8 cellular contexts compared by ENCODE assay signal in genomic region chr2:202910687-202911086, GRCh38. TPM values are rescaled to one million over a fixed set of nuclear protein-coding genes. Genes with fewer than 3 reads are reported as not detected.
A peak's percentile ranks its signal among the peaks of the same experiment; 100 is the strongest.
DNase-seq lines count a peak whose midpoint lies in the region; ATAC-seq, FAIRE-seq and TF ChIP-seq lines count a peak whose summit lies in the region.

No MANE protein-coding gene starts in this region.

- H3K9me3 Mint-ChIP-seq in progenitor cell of endocrine pancreas (ENCODE audit: low read depth): peaks cover under 1% of the 10 kb centered on the region

- no peaks in the 10 kb centered on the region for H3K9me3 ChIP-seq in PC-3 (ENCODE audit: low read length)

- FAIRE-seq in frontal cortex (lab: Jason Lieb, UNC): no peak

- H3K36me3 Mint-ChIP-seq in progenitor cell of endocrine pancreas (ENCODE audit: insufficient read depth): peaks cover 5% of the 10 kb centered on the region

- H3K4me1 ChIP-seq in PC-3 (ENCODE audit: insufficient read depth, low read length): peaks cover 12% of the 10 kb centered on the region; the same call in 1 of the 2 replicates

- peak overlapping the region; percentile 100 for H3K4me3 Mint-ChIP-seq in progenitor cell of endocrine pancreas (ENCODE audit: low read depth)

- H2AFZ ChIP-seq in PC-3 (ENCODE audit: low read length): no peak overlapping the region

- CTCF ChIA-PET in PC-3 (lab: Charles Lee): interaction anchor here (0.5 kb wide), 2 partner anchors 116 to 484 kb away, joined by 7 to 8 read pairs; no protein-coding TSS in a partner anchor

- H3K4me2 ChIP-seq in PC-3 (ENCODE audit: low read length): peak overlapping the region; percentile 92

- DNase-seq in PC-3: no peak
- DNase-seq in epithelial cell of proximal tubule (ENCODE audit: low read depth): no peak
- DNase-seq in progenitor cell of endocrine pancreas (ENCODE audit: low spot score, unreplicated experiment): no peak
- DNase-seq in frontal cortex (ENCODE audit: low spot score in 2 of 2): no peak
- no peak for DNase-seq in NCI-H1930 (lab: John Stamatoyannopoulos, UW)
- DNase-seq in 8988T: no peak

- H3K4me1 Mint-ChIP-seq in progenitor cell of endocrine pancreas (ENCODE audit: low read depth): peaks cover 16% of the 10 kb centered on the region

- H3K79me2 ChIP-seq in PC-3 (ENCODE audit: low read length): peaks cover 51% of the 10 kb centered on the region

- H4K20me1 ChIP-seq in PC-3 (ENCODE audit: low read length): no peaks in the 10 kb centered on the region

- TF ChIP-seq CTCF in PC-3 (conservative IDR thresholded peaks at IDR 0.05; ENCODE audit: low read depth, low read length): no peak
- no peak for TF ChIP-seq CTCF in epithelial cell of proximal tubule (conservative IDR thresholded peaks at IDR 0.05; ENCODE audit: low read depth, low read length)
- no peak for TF ChIP-seq CTCF in progenitor cell of endocrine pancreas (IDR thresholded peaks at IDR 0.05; ENCODE audit: unreplicated experiment)

- intact Hi-C loops in PC-3 (cut with micrococcal nuclease): no loop called here

- H3K27me3 Mint-ChIP-seq in progenitor cell of endocrine pancreas: no peaks in the 10 kb centered on the region

- ATAC-seq in PC-3 (no peak), HG03432 (IDR thresholded peaks at IDR 0.05; ENCODE audit: unreplicated experiment) (no peak)

- H3K27ac Mint-ChIP-seq in progenitor cell of endocrine pancreas: peak overlapping the region; percentile 41

- H3K9me2 ChIP-seq in PC-3 (replicated peaks; ENCODE audit: low read length): no peaks in the 10 kb centered on the region

- POLR2A ChIA-PET in PC-3 (lab: Charles Lee; ENCODE audit: unreplicated experiment): interaction anchor here (0.6 kb wide), 1 partner anchor 329 kb away, joined by 3 read pairs; no protein-coding TSS in a partner anchor

- H3K4me3 ChIP-seq in GM08714 (ENCODE audit: low read length) (peak overlapping the region; percentile 100; the same call in 1 of the 2 replicates), PC-3 (ENCODE audit: low read length) (peak overlapping the region; percentile 89), epithelial cell of proximal tubule (ENCODE audit: low read depth, low read length) (peak overlapping the region; percentile 92)

- H3K9ac ChIP-seq in PC-3 (ENCODE audit: low read length): peak overlapping the region; percentile 88

- no TSS peak for BruUV-seq in PC-3 (replicated peaks; lab: Mats Ljungman, UMichigan)

- H3K36me3 ChIP-seq in PC-3 (ENCODE audit: low read depth, low read length): peaks cover 8% of the 10 kb centered on the region

- H3K27me3 ChIP-seq in PC-3 (ENCODE audit: low read length): no peaks in the 10 kb centered on the region

- H3K27ac ChIP-seq in PC-3 (ENCODE audit: low read length): no peak overlapping the region

- no peaks in the 10 kb centered on the region for H3F3A ChIP-seq in PC-3 (ENCODE audit: low read length, unreplicated experiment)

RNA-seq across cellular contexts. Expression of gene WDR12, which starts 0.8 kb away (rescaled TPM):
- total RNA-seq in PC-3 (2014; rRNA removed) (60.5 and 65.4 TPM in 2 replicates), epithelial cell of proximal tubule (17.8 and 52.9 TPM in 2 replicates), progenitor cell of endocrine pancreas (62.2 and 68.1 TPM in 2 replicates), frontal cortex (35.1 TPM)

RNA-seq across cellular contexts. Expression of gene CARF, which starts 1.4 kb away (rescaled TPM):
- total RNA-seq in PC-3 (2014; rRNA removed) (1.6 and 4.4 TPM in 2 replicates), epithelial cell of proximal tubule (1.5 and 5.5 TPM in 2 replicates), progenitor cell of endocrine pancreas (11.5 and 13.1 TPM in 2 replicates), frontal cortex (20.0 TPM)

RNA-seq across cellular contexts. Expression of gene ICA1L, which starts 39.1 kb away (rescaled TPM):
- total RNA-seq in PC-3 (2014; rRNA removed): 1.3 and 2.5 TPM in 2 replicates
- total RNA-seq in epithelial cell of proximal tubule: 1.7 and 3.3 TPM in 2 replicates
- total RNA-seq in progenitor cell of endocrine pancreas: 17.8 and 19.1 TPM in 2 replicates
- 88.5 TPM for total RNA-seq in frontal cortex
